Comparison of ENCODE assay signal across 16 cellular contexts in the genomic region with DNA sequence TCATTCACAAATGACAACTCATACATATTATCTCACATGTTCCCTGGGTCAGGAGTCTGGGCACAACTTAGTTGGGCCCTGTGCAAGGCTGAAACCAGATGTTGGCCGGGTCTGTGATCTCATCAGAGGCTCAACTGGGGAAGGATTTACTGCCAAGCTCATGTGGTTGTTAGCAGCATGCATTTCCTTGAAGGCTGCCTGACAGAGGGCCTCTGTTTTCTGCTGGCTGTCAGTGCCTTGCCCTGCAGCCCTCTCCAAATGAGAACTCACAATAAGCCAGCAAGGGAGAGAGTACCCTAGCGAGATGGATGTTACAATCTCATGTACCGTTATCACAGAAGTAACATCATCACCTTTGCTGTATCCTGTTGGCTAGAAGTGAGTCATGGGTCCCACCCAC.
A peak's percentile ranks its signal among the peaks of the same experiment; 100 is the strongest.
DNase-seq lines count a peak whose midpoint lies in the region; ATAC-seq and TF ChIP-seq lines count a peak whose summit lies in the region.
"Had no signal": no experiment of that assay in that cellular context is flagged by ENCODE, and none has a peak within 500 bp of the region (broad histone marks: within the 10 kb centered on the region; RNA-seq: fewer than 3 reads in every experiment).

No MANE protein-coding gene starts in this region.

- peak overlapping the region; percentile 65 for H3K27ac ChIP-seq in caudate nucleus (ENCODE audit: low read depth, low read length)
- H3K27ac ChIP-seq: A549, C4-2B had no signal

- TF ChIP-seq CTCF in GM20000 (IDR thresholded peaks at IDR 0.05; ENCODE audit: extremely low read depth, missing control alignments) = no peak

- DNase-seq in caudate nucleus (lab: John Stamatoyannopoulos, UW) (peak in 9 of 61 donors; percentile 21 to 49 (median 25)), globus pallidus (ENCODE audit: low spot score) (peak; percentile 78), pons (ENCODE audit: low spot score) (peak; percentile 78), GM20000 (ENCODE audit: low spot score) (no peak), NCI-H2227 (lab: John Stamatoyannopoulos, UW; ENCODE audit: unreplicated experiment) (no peak)
- DNase-seq in central memory CD4-positive, alpha-beta T cell = no peak
- DNase-seq: AML-193; CD4-positive, alpha-beta T cell; DMS153; DMS79; GDM1; H9 had no signal

- no peak for ATAC-seq in GM18870 (IDR thresholded peaks at IDR 0.05; ENCODE audit: unreplicated experiment)
- ATAC-seq: A549, HepG2 had no signal

Comparison
In these comparisons a context has a peak if more than half of its experiments do, and no peak if none do; other contexts are left out.
1. DNase-seq: peak in globus pallidus (single experiment) and pons (single experiment); none in central memory CD4-positive, alpha-beta T cell (single experiment), GM20000 (single experiment) and NCI-H2227 (single experiment).